Comparison of ENCODE assay signal across 9 cellular contexts in genomic region chr7:103524042-103524907, GRCh38.
A peak's percentile ranks its signal among the peaks of the same experiment; 100 is the strongest.
DNase-seq lines count a peak whose midpoint lies in the region; ATAC-seq and TF ChIP-seq lines count a peak whose summit lies in the region.
"Had no signal": no experiment of that assay in that cellular context is flagged by ENCODE, and none has a peak within 500 bp of the region (broad histone marks: within the 10 kb centered on the region; RNA-seq: fewer than 3 reads in every experiment).

No MANE protein-coding gene starts in this region.

- 39 to 48% methylated on average over 9 of the region's 9 CpGs for WGBS in testis, 2 donors

- TF ChIP-seq POLR2A in testis (IDR thresholded peaks at IDR 0.05), result no peak

- no peak overlapping the region for H3K27ac ChIP-seq in testis

- no peak for ATAC-seq in activated CD4-positive, CD25-positive, alpha-beta regulatory T cell treated with anti-CD3 and anti-CD28 coated beads, Interleukin-2, amount 50 U/mL, for 24 hours

- H3K9me3 ChIP-seq in testis, result no peaks in the 10 kb centered on the region

- in situ Hi-C loops in KBM-7 (cut with MboI; ENCODE audit: low pct_unique_long_range_greater_than_20kb, low sequenced_read_pairs), result no loop called here

- 0 out of 2 replicates have a peak, but pooled peaks have one; percentile 5 for TF ChIP-seq CTCF in WI38 (IDR thresholded peaks at IDR 0.05; ENCODE audit: low read depth, low read length)
- TF ChIP-seq CTCF in testis (IDR thresholded peaks at IDR 0.05), result no peak

- intact Hi-C loops in testis (cut with DNase I; ENCODE audit: low total_unique reads), result no loop called here

- H3K27me3 ChIP-seq in testis, result no peaks in the 10 kb centered on the region

- no peaks in the 10 kb centered on the region for H3K36me3 ChIP-seq in testis (ENCODE audit: low read depth, missing control alignments)

- no peak overlapping the region for H3K4me3 ChIP-seq in WI38 (ENCODE audit: low read depth, low read length)
- no peak overlapping the region for H3K4me3 ChIP-seq in testis
- H3K4me3 ChIP-seq: lung had no signal

- DNase-seq in DMS 273 (lab: John Stamatoyannopoulos, UW; ENCODE audit: unreplicated experiment) (peak; percentile 79), KBM-7 (peak; percentile 35), inferior parietal cortex (ENCODE audit: extremely low spot score) (peak; percentile 89), GM19238 (ENCODE audit: insufficient read length, low spot score) (no peak), testis (no peak)
- no peak for DNase-seq in activated CD4-positive, CD25-positive, alpha-beta regulatory T cell treated with anti-CD3 and anti-CD28 coated beads, Interleukin-2, amount 50 U/mL, for 72 hours

- H3K4me1 ChIP-seq in testis, result no peaks in the 10 kb centered on the region

Comparison
In these comparisons a context has a peak if more than half of its experiments do, and no peak if none do; other contexts are left out.
1. DNase-seq: peak in DMS 273 (single experiment), KBM-7 (single experiment) and inferior parietal cortex (single experiment); none in activated CD4-positive, CD25-positive, alpha-beta regulatory T cell treated with anti-CD3 and anti-CD28 coated beads, Interleukin-2, amount 50 U/mL, for 72 hours (single experiment), GM19238 (single experiment) and testis (single experiment).